10 cellular contexts compared by ENCODE assay signal in genomic region chr4:3040447-3041191, GRCh38. TPM values are rescaled to one million over a fixed set of nuclear protein-coding genes. Genes with fewer than 3 reads are reported as not detected.
A peak's percentile ranks its signal among the peaks of the same experiment; 100 is the strongest.
DNase-seq lines count a peak whose midpoint lies in the region; ATAC-seq and TF ChIP-seq lines count a peak whose summit lies in the region.
"Had no signal": no experiment of that assay in that cellular context is flagged by ENCODE, and none has a peak within 500 bp of the region (broad histone marks: within the 10 kb centered on the region; RNA-seq: fewer than 3 reads in every experiment).

No MANE protein-coding gene starts in this region.

- peak; percentile 37 for TF ChIP-seq POLR2A in GM19193 (IDR thresholded peaks at IDR 0.05; ENCODE audit: extremely low read depth, insufficient read depth, insufficient read length)

- peak overlapping the region; percentile 40 for H3K4me3 ChIP-seq in lung
- no peak overlapping the region for H3K4me3 ChIP-seq in HAP-1
- no peak overlapping the region for H3K4me3 ChIP-seq in aorta (ENCODE audit: low read length in 2 of 2)

- H3K36me3 ChIP-seq in lung (ENCODE audit: control insufficient read depth in 2 of 2, insufficient read depth in 2 of 2, low read length in 2 of 2) (no peaks in the 10 kb centered on the region), HAP-1 (replicated peaks) (no peaks in the 10 kb centered on the region), aorta (ENCODE audit: control insufficient read depth in 1 of 2, insufficient read depth in 2 of 2, low read length in 1 of 2) (no peaks in the 10 kb centered on the region)

- in situ Hi-C loops in HAP-1 (cut with MboI; ENCODE audit: low sequenced_read_pairs), result no loop called here

- ATAC-seq in lung (ENCODE audit: insufficient read depth, low FRiP score) (no peak), GM19397 (IDR thresholded peaks at IDR 0.05; ENCODE audit: unreplicated experiment) (no peak), HG03025 (IDR thresholded peaks at IDR 0.05; ENCODE audit: low FRiP score, unreplicated experiment) (no peak), aorta (ENCODE audit: low FRiP score) (no peak)

- H3K4me1 ChIP-seq in lung (ENCODE audit: control insufficient read depth in 2 of 2, insufficient read depth in 2 of 2, low read length in 2 of 2) (peaks cover 4 to 11% of the 10 kb centered on the region in 2 donors), HAP-1 (no peaks in the 10 kb centered on the region), aorta (ENCODE audit: control insufficient read depth in 1 of 2, insufficient read depth in 2 of 2, low read length in 2 of 2) (no peaks in the 10 kb centered on the region)

- H3K9me3 ChIP-seq in lung (ENCODE audit: control insufficient read depth in 2 of 2, insufficient read depth in 1 of 2, low read length in 1 of 2) (peaks cover 0 to 2% of the 10 kb centered on the region in 2 donors), HAP-1 (no peaks in the 10 kb centered on the region), aorta (ENCODE audit: control insufficient read depth, low read length) (no peaks in the 10 kb centered on the region)
- H3K9me3 ChIP-seq: testis had no signal

- peak overlapping the region in 1 of 2 donors; percentile 97 for H3K27ac ChIP-seq in lung (ENCODE audit: low read depth in 1 of 2, low read length in 1 of 2)
- H3K27ac ChIP-seq in aorta (ENCODE audit: low read depth in 1 of 2, low read length in 2 of 2), result no peak overlapping the region

- intact Hi-C loops in aorta (cut with DNase I), result no loop called here

- 78 to 80% methylated on average over 26 to 28 of the region's 28 CpGs for WGBS in lung, 2 donors
- WGBS in aorta, 2 donors, result 89 to 92% methylated on average over 24 to 28 of the region's 28 CpGs

- DNase-seq in CD1c-positive myeloid dendritic cell (ENCODE audit: extremely low spot score) (peak; percentile 12), NAMALWA (ENCODE audit: low spot score) (peak; percentile 26), lung (ENCODE audit: low spot score) (no peak), HAP-1 (ENCODE audit: low spot score in 2 of 2) (no peak), aorta (no peak)

- no peaks in the 10 kb centered on the region for H3K27me3 ChIP-seq in lung (ENCODE audit: control insufficient read depth, insufficient read depth)
- no peaks in the 10 kb centered on the region for H3K27me3 ChIP-seq in HAP-1 (ENCODE audit: low read depth)
- no peaks in the 10 kb centered on the region for H3K27me3 ChIP-seq in aorta (ENCODE audit: control insufficient read depth in 1 of 2, insufficient read depth in 2 of 2, low read length in 1 of 2)
- H3K27me3 ChIP-seq: testis had no signal

- no peak for TF ChIP-seq CTCF in lung (IDR thresholded peaks at IDR 0.05; ENCODE audit: control extremely low read depth, extremely low read depth)

RNA-seq across cellular contexts. Expression of gene HTT-AS, which starts 33.7 kb away (rescaled TPM):
- total RNA-seq in lung (not detected), aorta (not detected)
- polyA plus RNA-seq in lung (not detected), aorta (not detected)
- total RNA-seq: osteocyte, testis had no signal

RNA-seq across cellular contexts. Expression of gene HTT, which starts 33.9 kb away (rescaled TPM):
- total RNA-seq in lung (100 to 1,000 TPM in 1 of 2 donors, 10 to 100 TPM in 1; 70.6 to 109 TPM), aorta (10 to 100 TPM; 64.4 to 82.7 TPM)
- polyA plus RNA-seq in lung (10 to 100 TPM; 17.0 to 26.3 TPM), aorta (10 to 100 TPM in 1 of 2 donors, 1 to 10 TPM in 1; 5.1 to 17.8 TPM)

Comparison
In these comparisons a context has a peak if more than half of its experiments do, and no peak if none do; other contexts are left out.
1. DNase-seq: peak in CD1c-positive myeloid dendritic cell (single experiment) and NAMALWA (single experiment); none in lung (single experiment), HAP-1 (0 of 2) and aorta (0 of 2).